ENCODE assay signal across 2 cellular contexts in the genomic region with DNA sequence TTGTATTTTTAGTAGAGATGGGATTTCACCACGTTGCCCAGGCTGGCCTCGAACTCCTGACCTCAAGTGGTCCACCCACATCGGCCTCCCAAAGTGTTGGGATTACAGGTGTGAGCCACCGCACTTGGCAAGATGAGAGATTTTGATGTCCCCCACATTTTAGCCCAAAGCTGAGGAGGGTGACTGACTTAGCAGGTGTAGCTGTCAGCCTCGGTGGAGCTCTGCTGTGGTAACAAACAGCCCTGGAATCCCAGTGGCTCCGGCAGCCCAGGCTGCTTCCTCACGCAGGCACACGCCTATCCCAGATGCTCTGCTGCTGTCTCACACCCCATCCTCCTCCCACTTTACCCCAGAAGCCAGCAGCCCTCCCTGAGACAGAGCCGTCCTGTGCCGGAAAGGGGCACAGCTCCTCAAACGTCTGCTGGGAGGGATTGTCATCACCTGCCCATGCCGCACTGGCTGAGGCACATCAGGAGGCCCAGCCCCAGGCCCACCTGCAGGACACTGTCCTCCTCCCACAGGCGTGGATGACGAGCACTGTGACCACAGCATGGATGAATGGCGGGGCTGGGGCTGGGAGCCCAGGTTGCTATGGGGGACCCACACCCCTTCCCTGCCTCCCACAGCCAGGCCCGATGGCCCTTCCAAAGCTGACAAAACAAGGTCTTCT.
TF ChIP-seq lines count a peak whose summit lies in the region.

No MANE protein-coding gene starts in this region.

TF ChIP-seq in K562, 482 proteins besides CTCF, POLR2A, EP300 and RAD21:
- no peak for TF ChIP-seq FUS (optimal IDR thresholded peaks at IDR 0.05; ENCODE audit: low read depth, low read length)
- 0 out of 2 replicates have a peak, but pooled peaks have one; percentile 14 for TF ChIP-seq BCOR (IDR thresholded peaks at IDR 0.05)
- no peak for TF ChIP-seq BCL6 (CRISPR knock-in tag; IDR thresholded peaks at IDR 0.05)
- TF ChIP-seq ZNF12 (CRISPR knock-in tag; IDR thresholded peaks at IDR 0.05): peak; percentile 92

TF ChIP-seq in GM12891, 5 proteins besides CTCF, POLR2A, EP300 and RAD21:
- TF ChIP-seq TAF1 (IDR thresholded peaks at IDR 0.05; ENCODE audit: low read depth, low read length) (no peak), POLR2AphosphoS5 (IDR thresholded peaks at IDR 0.05; ENCODE audit: low read depth, low read length) (no peak), SPI1 (IDR thresholded peaks at IDR 0.05; ENCODE audit: low read depth, low read length) (no peak), PAX5 (IDR thresholded peaks at IDR 0.05; ENCODE audit: insufficient read depth, low read length, severe bottlenecking) (no peak), POU2F2 (IDR thresholded peaks at IDR 0.05; ENCODE audit: low read depth, low read length) (no peak)
TF ChIP-seq in GM12891: peak in this region for 0.
